Comparison of ENCODE assay signal across 1 cellular context in genomic region chr10:124725171-124725631, GRCh38.
TF ChIP-seq lines count a peak whose summit lies in the region.

No MANE protein-coding gene starts in this region.

TF ChIP-seq in H1, 55 proteins besides CTCF, POLR2A, EP300 and RAD21:
- no peak for TF ChIP-seq E2F6 (IDR thresholded peaks at IDR 0.05)
- TF ChIP-seq EGR1 (IDR thresholded peaks at IDR 0.05; ENCODE audit: borderline replicate concordance, low read depth, low read length): no peak
- TF ChIP-seq KDM5A (IDR thresholded peaks at IDR 0.05; ENCODE audit: low read length): no peak
- TF ChIP-seq MAFK (IDR thresholded peaks at IDR 0.05; ENCODE audit: low read depth, low read length): no peak
- TF ChIP-seq ATF2 (IDR thresholded peaks at IDR 0.05; ENCODE audit: low read length): no peak
- no peak for TF ChIP-seq HDAC6 (IDR thresholded peaks at IDR 0.05; ENCODE audit: low read depth, low read length)
- no peak for TF ChIP-seq NANOG (IDR thresholded peaks at IDR 0.05; ENCODE audit: insufficient read depth, low read depth, low read length, poor library complexity, severe bottlenecking)
- TF ChIP-seq CHD2 (IDR thresholded peaks at IDR 0.05; ENCODE audit: low read length): no peak
- TF ChIP-seq SP1 (IDR thresholded peaks at IDR 0.05; ENCODE audit: low read depth, low read length): no peak
- no peak for TF ChIP-seq ATF3 (IDR thresholded peaks at IDR 0.05; ENCODE audit: insufficient read depth, low read depth, low read length)
- no peak for TF ChIP-seq JUN (IDR thresholded peaks at IDR 0.05; ENCODE audit: low read depth, low read length)
- TF ChIP-seq CHD7 (IDR thresholded peaks at IDR 0.05; ENCODE audit: insufficient replicate concordance, low read length): no peak
- no peak for TF ChIP-seq CBX5 (IDR thresholded peaks at IDR 0.05; ENCODE audit: low read depth, low read length)
- TF ChIP-seq RFX5 (IDR thresholded peaks at IDR 0.05; ENCODE audit: borderline replicate concordance, low read depth, low read length): no peak
- TF ChIP-seq SIRT6 (IDR thresholded peaks at IDR 0.05; ENCODE audit: low read length): no peak
